8 cellular contexts compared by ENCODE assay signal in the genomic region with DNA sequence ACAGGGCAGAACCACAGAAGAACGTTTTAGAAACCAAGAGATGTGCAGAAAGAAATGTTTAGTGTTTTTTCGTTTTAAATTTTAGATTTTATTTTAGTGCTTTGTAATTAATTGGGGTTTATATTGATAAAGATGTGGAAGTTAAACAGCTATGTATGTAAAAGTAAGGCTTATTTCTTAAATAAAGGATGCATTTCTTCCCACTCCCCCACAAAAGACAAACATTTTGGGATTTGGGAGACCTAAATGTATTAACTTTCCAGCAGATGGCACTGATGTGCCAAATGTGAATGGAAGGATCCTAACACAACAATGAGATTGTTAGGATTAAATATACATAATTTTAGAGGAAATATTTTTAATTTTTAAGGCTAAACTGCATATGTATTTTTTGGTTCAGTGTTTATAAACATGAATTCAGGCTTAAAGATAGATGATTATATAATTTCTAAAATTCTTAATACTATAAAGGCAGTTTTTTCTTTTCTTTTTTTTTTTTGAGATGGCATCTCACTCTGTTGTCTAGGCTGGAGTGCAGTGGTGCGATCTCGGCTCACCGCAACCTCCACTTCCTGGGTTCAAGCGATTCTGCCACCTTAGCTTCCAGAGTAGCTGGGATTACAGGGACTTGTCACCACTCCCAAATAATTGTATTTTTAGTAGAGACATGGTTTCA. TPM values are rescaled to one million over a fixed set of nuclear protein-coding genes. Genes with fewer than 3 reads are reported as not detected.
DNase-seq lines count a peak whose midpoint lies in the region; ATAC-seq and TF ChIP-seq lines count a peak whose summit lies in the region.

No MANE protein-coding gene starts in this region.

- no peak overlapping the region for H3K4me3 Mint-ChIP-seq in CD4-positive, alpha-beta T cell
- H3K4me3 Mint-ChIP-seq in stimulated activated naive B cell treated with anti-CD40 and anti-IgM and Interleukin-4, amounts not matched to agents 10 μg/mL and 1 μg/mL and 100 μg/mL, for 72 hours = no peak overlapping the region
- no peak overlapping the region for H3K4me3 Mint-ChIP-seq in CD14-positive monocyte

- CTCF ChIA-PET in CD4-positive, alpha-beta T cell (lab: Charles Lee) = interaction anchor here (0.7 to 1.8 kb wide), 3 partner anchors 12 to 20 kb away, joined by 3 to 4 read pairs (median 4); partner anchors contain the start of gene PFDN4

- no peaks in the 10 kb centered on the region for H3K27me3 Mint-ChIP-seq in CD4-positive, alpha-beta T cell
- no peaks in the 10 kb centered on the region for H3K27me3 Mint-ChIP-seq in stimulated activated naive B cell treated with anti-CD40 and anti-IgM and Interleukin-4, amounts not matched to agents 10 μg/mL and 1 μg/mL and 100 μg/mL, for 72 hours
- peaks cover 0 to 3% (median 2%) of the 10 kb centered on the region in 3 donors for H3K27me3 Mint-ChIP-seq in CD14-positive monocyte (ENCODE audit: low read depth in 3 of 3)

- H3K9me3 ChIP-seq in CD4-positive, alpha-beta T cell (ENCODE audit: control insufficient read depth, low read length) = no peaks in the 10 kb centered on the region

- peak; percentile 36 for TF ChIP-seq CTCF in CD4-positive, alpha-beta T cell (IDR thresholded peaks at IDR 0.05)
- TF ChIP-seq CTCF in WI38 (IDR thresholded peaks at IDR 0.05; ENCODE audit: low read depth, low read length) (peak; percentile 28; the same call in 1 of the 2 replicates), CD14-positive monocyte (IDR thresholded peaks at IDR 0.05) (no peak)

- peaks cover 34% of the 10 kb centered on the region for H3K36me3 Mint-ChIP-seq in CD4-positive, alpha-beta T cell (ENCODE audit: low read depth)
- H3K36me3 Mint-ChIP-seq in stimulated activated naive B cell treated with anti-CD40 and anti-IgM and Interleukin-4, amounts not matched to agents 10 μg/mL and 1 μg/mL and 100 μg/mL, for 72 hours = peaks cover 12 to 28% of the 10 kb centered on the region in 2 donors
- peaks cover 25 to 35% of the 10 kb centered on the region in 2 donors for H3K36me3 Mint-ChIP-seq in CD14-positive monocyte

- DNase-seq in CD4-positive, alpha-beta T cell = no peak
- DNase-seq in HT-29 (ENCODE audit: low spot score) = peak; percentile 82
- peak; percentile 70 for DNase-seq in left kidney (ENCODE audit: low read depth, low spot score)
- DNase-seq in stimulated activated naive B cell treated with anti-CD40 and anti-IgM and Interleukin-4, amounts not matched to agents 10 μg/mL and 1 μg/mL and 100 μg/mL, for 72 hours = no peak
- DNase-seq in D341Med (ENCODE audit: low spot score) = no peak
- DNase-seq in CD14-positive monocyte (ENCODE audit: low spot score) = no peak

- POLR2A ChIA-PET in CD4-positive, alpha-beta T cell (lab: Charles Lee) = no interaction called here

- no peak overlapping the region for H3K4me3 ChIP-seq in WI38 (ENCODE audit: low read depth, low read length)

- intact Hi-C loops in CD4-positive, alpha-beta T cell (cut with DNase I, micrococcal nuclease) = loop anchor here (2.0 to 5.0 kb wide), 2 partner anchors 427 kb away; no protein-coding TSS in a partner anchor
- intact Hi-C loops in CD14-positive monocyte (cut with micrococcal nuclease) = loop anchor here in 1 of 2 donors (10.0 kb wide), 1 partner anchor 425 kb away; no protein-coding TSS in a partner anchor

- no peak overlapping the region for H3K27ac Mint-ChIP-seq in CD4-positive, alpha-beta T cell
- no peak overlapping the region for H3K27ac Mint-ChIP-seq in stimulated activated naive B cell treated with anti-CD40 and anti-IgM and Interleukin-4, amounts not matched to agents 10 μg/mL and 1 μg/mL and 100 μg/mL, for 72 hours
- H3K27ac Mint-ChIP-seq in CD14-positive monocyte = no peak overlapping the region

- H3K27ac ChIP-seq in CD4-positive, alpha-beta T cell (ENCODE audit: low read depth, low read length) = no peak overlapping the region

- ATAC-seq in CD4-positive, alpha-beta T cell (ENCODE audit: poor library complexity) = no peak
- ATAC-seq in stimulated activated naive B cell treated with anti-CD40 and anti-IgM and Interleukin-4, amounts not matched to agents 10 μg/mL and 1 μg/mL and 100 μg/mL, for 72 hours (replicated peaks) = no peak
- no peak for ATAC-seq in GM19395 (IDR thresholded peaks at IDR 0.05; ENCODE audit: unreplicated experiment)

- peaks cover 21% of the 10 kb centered on the region for H3K4me1 Mint-ChIP-seq in CD4-positive, alpha-beta T cell (ENCODE audit: low read depth)
- H3K4me1 Mint-ChIP-seq in stimulated activated naive B cell treated with anti-CD40 and anti-IgM and Interleukin-4, amounts not matched to agents 10 μg/mL and 1 μg/mL and 100 μg/mL, for 72 hours = no peaks in the 10 kb centered on the region
- H3K4me1 Mint-ChIP-seq in CD14-positive monocyte = peaks cover 17% of the 10 kb centered on the region

- no peaks in the 10 kb centered on the region for H3K27me3 ChIP-seq in CD4-positive, alpha-beta T cell (ENCODE audit: control insufficient read depth, insufficient read depth, low read length)

- H3K9me3 Mint-ChIP-seq in CD4-positive, alpha-beta T cell = no peaks in the 10 kb centered on the region
- no peaks in the 10 kb centered on the region for H3K9me3 Mint-ChIP-seq in stimulated activated naive B cell treated with anti-CD40 and anti-IgM and Interleukin-4, amounts not matched to agents 10 μg/mL and 1 μg/mL and 100 μg/mL, for 72 hours
- peaks cover 0 to 2% (median 0%) of the 10 kb centered on the region in 7 donors for H3K9me3 Mint-ChIP-seq in CD14-positive monocyte

RNA-seq across cellular contexts. Expression of gene PFDN4, which starts 12.0 kb away (rescaled TPM):
- total RNA-seq in CD4-positive, alpha-beta T cell = 10 to 100 TPM; 17.5 to 17.7 TPM
- 26.8 and 27.9 TPM in 2 replicates for total RNA-seq in HT-29 (2014; rRNA removed; shearing (Covaris generic))
- polyA plus RNA-seq in CD14-positive monocyte = 10 to 100 TPM; 32.1 to 49.0 TPM

RNA-seq across cellular contexts. Expression of gene CYP24A1, which starts 46.1 kb away (rescaled TPM):
- 1 to 10 TPM in 1 of 2 experiments, under 1 TPM in 1; 0.56 to 1.0 TPM for total RNA-seq in CD4-positive, alpha-beta T cell
- total RNA-seq in HT-29 (2014; rRNA removed; shearing (Covaris generic)) = 1.1 and 1.9 TPM in 2 replicates
- not detected for polyA plus RNA-seq in CD14-positive monocyte

Comparison
In these comparisons a context has a peak if more than half of its experiments do, and no peak if none do; other contexts are left out.
1. DNase-seq: peak in HT-29 (single experiment) and left kidney (single experiment); none in CD4-positive, alpha-beta T cell (0 of 10), stimulated activated naive B cell treated with anti-CD40 and anti-IgM and Interleukin-4, amounts not matched to agents 10 μg/mL and 1 μg/mL and 100 μg/mL, for 72 hours (single experiment), D341Med (single experiment) and CD14-positive monocyte (single experiment).